11 cellular contexts compared by ENCODE assay signal in the genomic region with DNA sequence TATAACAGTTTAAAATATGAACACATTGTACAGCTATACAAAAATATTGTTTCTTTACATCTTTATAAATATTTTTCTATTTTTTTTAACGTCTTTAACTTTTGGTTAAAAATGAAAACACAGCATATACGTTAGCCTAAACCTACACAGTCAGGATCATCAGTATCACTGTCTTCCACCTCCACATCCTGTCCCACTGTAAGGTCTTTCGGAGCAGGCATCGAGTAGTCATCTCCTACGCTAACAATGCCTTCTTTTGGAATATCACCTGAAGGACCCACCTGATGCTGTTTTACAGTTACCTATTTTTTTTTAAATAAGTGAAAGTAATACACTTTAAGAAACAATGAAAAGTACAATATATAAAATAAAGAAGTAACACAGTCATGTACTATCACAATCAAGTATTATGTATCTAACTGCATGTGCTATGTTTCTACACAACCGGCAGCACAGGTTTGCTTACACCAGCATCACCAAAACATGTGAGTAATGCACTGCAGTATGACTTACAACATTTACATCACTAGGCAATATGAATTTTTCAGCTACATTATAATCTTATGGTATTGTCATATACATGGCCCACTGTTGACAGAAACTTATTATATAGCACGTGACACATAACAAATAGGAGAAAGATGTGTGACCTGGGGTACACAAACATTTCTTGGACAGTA.
DNase-seq lines count a peak whose midpoint lies in the region; ATAC-seq and TF ChIP-seq lines count a peak whose summit lies in the region.
"Had no signal": no experiment of that assay in that cellular context is flagged by ENCODE, and none has a peak within 500 bp of the region (broad histone marks: within the 10 kb centered on the region; RNA-seq: fewer than 3 reads in every experiment).

No MANE protein-coding gene starts in this region.

- intact Hi-C loops in sciatic nerve (cut with DNase I), result no loop called here

- peak; percentile 7 for DNase-seq in stimulated activated naive CD4-positive, alpha-beta T cell treated with Interleukin-2 at 50 U/mL for 16 hours (lab: John Stamatoyannopoulos, UW)
- no peak for DNase-seq in stimulated activated naive CD4-positive, alpha-beta T cell (lab: John Stamatoyannopoulos, UW)
- DNase-seq in NB4 (ENCODE audit: low read depth) (peak; percentile 15), choroid plexus epithelial cell (ENCODE audit: low read depth) (peak; percentile 88), KBM-7 (no peak), sciatic nerve (ENCODE audit: low spot score) (no peak), DMS79 (lab: John Stamatoyannopoulos, UW) (no peak)
- DNase-seq: H9, NCI-H2029 treated with DMSO at 0.1 percent for 48 hours had no signal

- ATAC-seq in GM21447 (IDR thresholded peaks at IDR 0.05; ENCODE audit: unreplicated experiment) (no peak), sciatic nerve (no peak)

- H3K4me3 ChIP-seq in NB4 (ENCODE audit: low read depth, low read length), result no peak overlapping the region
- no peak overlapping the region for H3K4me3 ChIP-seq in choroid plexus epithelial cell (ENCODE audit: low read depth, low read length)
- H3K4me3 ChIP-seq: neural progenitor cell had no signal

- TF ChIP-seq POLR2A in NB4 (IDR thresholded peaks at IDR 0.05; ENCODE audit: extremely low read depth, insufficient read length), result no peak

- TF ChIP-seq CTCF in NB4 (IDR thresholded peaks at IDR 0.05; ENCODE audit: low read depth, low read length), result no peak
- TF ChIP-seq CTCF in choroid plexus epithelial cell (conservative IDR thresholded peaks at IDR 0.05; ENCODE audit: low read depth, low read length), result no peak

- in situ Hi-C loops in KBM-7 (cut with MboI; ENCODE audit: low pct_unique_long_range_greater_than_20kb, low sequenced_read_pairs), result no loop called here

Comparison
In these comparisons a context has a peak if more than half of its experiments do, and no peak if none do; other contexts are left out.
1. DNase-seq: peak in stimulated activated naive CD4-positive, alpha-beta T cell treated with Interleukin-2 at 50 U/mL for 16 hours (single experiment), NB4 (single experiment) and choroid plexus epithelial cell (single experiment); none in stimulated activated naive CD4-positive, alpha-beta T cell (0 of 6), KBM-7 (single experiment), sciatic nerve (single experiment) and DMS79 (single experiment).